In genomic region chr20:37276494-37277252, GRCh38 we compare ENCODE assay signal across 1 cellular context.
TF ChIP-seq lines count a peak whose summit lies in the region.

No MANE protein-coding gene starts in this region.

TF ChIP-seq in SK-N-SH, 30 proteins besides CTCF, POLR2A, EP300 and RAD21 (continued from another document):
- TF ChIP-seq TEAD4 (IDR thresholded peaks at IDR 0.05; ENCODE audit: borderline replicate concordance, insufficient read depth) (no peak), POLR2AphosphoS5 (IDR thresholded peaks at IDR 0.05; ENCODE audit: low read depth, low read length) (no peak), RCOR1 (IDR thresholded peaks at IDR 0.05; ENCODE audit: low read length) (no peak), NRF1 (IDR thresholded peaks at IDR 0.05; ENCODE audit: low read depth, low read length) (no peak), YY1 (IDR thresholded peaks at IDR 0.05; ENCODE audit: low read depth) (no peak)
